ENCODE assay signal across 13 cellular contexts in the genomic region with DNA sequence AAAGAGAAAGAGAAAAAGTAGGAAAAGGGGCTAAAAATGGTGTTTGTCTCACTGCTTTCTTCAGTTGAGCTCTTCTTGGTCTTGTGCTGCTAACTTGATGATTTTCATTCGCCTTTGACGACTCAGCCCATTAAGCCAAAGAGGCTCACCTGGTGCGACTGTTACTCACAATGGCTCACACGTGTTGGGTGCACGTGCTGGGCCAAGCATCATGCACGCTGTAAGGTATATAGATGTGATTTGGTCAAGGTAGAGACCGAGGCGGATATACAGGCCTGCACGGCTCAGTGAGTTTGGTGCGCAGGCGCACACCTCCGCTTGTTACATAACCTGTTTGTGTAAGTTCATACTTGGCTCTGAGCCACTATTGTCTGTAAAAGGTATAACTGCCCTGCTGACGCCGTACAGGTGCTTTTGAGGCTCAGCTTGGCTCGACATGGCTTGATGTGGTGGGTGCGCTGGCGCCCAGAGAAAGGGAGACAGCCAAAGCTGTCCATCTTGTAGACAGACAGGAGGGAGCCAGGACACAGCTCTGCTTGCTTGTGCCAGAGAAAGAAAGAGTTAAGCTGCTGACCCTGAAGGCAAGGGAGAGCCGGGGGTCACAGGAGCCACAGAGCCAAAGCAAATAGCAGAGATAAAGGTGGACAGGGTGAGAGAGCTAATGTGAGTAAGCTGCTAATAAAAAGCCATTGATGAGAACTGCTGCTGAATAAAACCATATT. TPM values are rescaled to one million over a fixed set of nuclear protein-coding genes. Genes with fewer than 3 reads are reported as not detected.
DNase-seq lines count a peak whose midpoint lies in the region; ATAC-seq and TF ChIP-seq lines count a peak whose summit lies in the region.
"Had no signal": no experiment of that assay in that cellular context is flagged by ENCODE, and none has a peak within 500 bp of the region (broad histone marks: within the 10 kb centered on the region; RNA-seq: fewer than 3 reads in every experiment).

No MANE protein-coding gene starts in this region.

- no peak for DNase-seq in H9
- DNase-seq in T-helper 17 cell, result no peak
- DNase-seq in endodermal cell, result peak; percentile 24
- DNase-seq in NCI-H2227 (lab: John Stamatoyannopoulos, UW; ENCODE audit: unreplicated experiment), result no peak
- DNase-seq in mesenteric fat pad (ENCODE audit: low spot score), result no peak
- DNase-seq in naive thymus-derived CD4-positive, alpha-beta T cell, result no peak
- DNase-seq: Caco-2; CD8-positive, alpha-beta T cell; DND-41; GDM1 had no signal

- no peak overlapping the region for H2AFZ ChIP-seq in H9 (ENCODE audit: low read length)

- no peak overlapping the region for H3T11ph ChIP-seq in H9 (ENCODE audit: low read length)

- ATAC-seq in T-helper 17 cell (no peak), HG02884 (IDR thresholded peaks at IDR 0.05; ENCODE audit: unreplicated experiment) (no peak)
- ATAC-seq in stimulated activated memory B cell treated with anti-CD40 and anti-IgM and Interleukin-4, amounts not matched to agents 10 μg/mL and 1 μg/mL and 100 μg/mL, for 72 hours, result no peak
- ATAC-seq in naive thymus-derived CD4-positive, alpha-beta T cell, result no peak
- ATAC-seq: CD8-positive, alpha-beta T cell had no signal

- H3K9me3 ChIP-seq in H9 (ENCODE audit: control insufficient read depth, low read depth, low read length) (no peaks in the 10 kb centered on the region), T-helper 17 cell (ENCODE audit: control insufficient read depth, low read length, poor library complexity, severe bottlenecking) (no peaks in the 10 kb centered on the region), endodermal cell (ENCODE audit: control insufficient read depth, low read length) (no peaks in the 10 kb centered on the region)
- H3K9me3 ChIP-seq in naive thymus-derived CD4-positive, alpha-beta T cell (ENCODE audit: control insufficient read depth in 2 of 3, low read length in 3 of 3), result no peaks in the 10 kb centered on the region
- H3K9me3 ChIP-seq: Caco-2 had no signal

- no peak overlapping the region for H3K4me2 ChIP-seq in H9 (ENCODE audit: insufficient read depth, insufficient read length, low read length)

- no peak overlapping the region for H3K56ac ChIP-seq in H9 (ENCODE audit: insufficient read length, low read depth, low read length)

- H3K9ac ChIP-seq in H9 (ENCODE audit: extremely low read depth, insufficient read length, low read length) (no peak overlapping the region), endodermal cell (ENCODE audit: extremely low read depth, low read length, poor library complexity, severe bottlenecking) (no peak overlapping the region)

- H3K27me3 ChIP-seq in H9 (ENCODE audit: insufficient read depth, low read length) (no peaks in the 10 kb centered on the region; the same call in 1 of the 2 replicates), endodermal cell (ENCODE audit: control insufficient read depth, insufficient read depth, low read length, poor library complexity, severe bottlenecking) (no peaks in the 10 kb centered on the region)
- no peaks in the 10 kb centered on the region for H3K27me3 ChIP-seq in naive thymus-derived CD4-positive, alpha-beta T cell (ENCODE audit: control insufficient read depth in 2 of 2, insufficient read depth in 2 of 2, low read length in 2 of 2)

- no peak overlapping the region for H2BK120ac ChIP-seq in H9 (ENCODE audit: low read depth, low read length, poor library complexity, severe bottlenecking)

- H3K4me3 Mint-ChIP-seq in H9 (no peak overlapping the region; a peak in 1 of 5 replicates), T-helper 17 cell (no peak overlapping the region), endodermal cell (no peak overlapping the region)
- H3K4me3 Mint-ChIP-seq in stimulated activated memory B cell treated with anti-CD40 and anti-IgM and Interleukin-4, amounts not matched to agents 10 μg/mL and 1 μg/mL and 100 μg/mL, for 72 hours, result no peak overlapping the region
- H3K4me3 Mint-ChIP-seq in naive thymus-derived CD4-positive, alpha-beta T cell, result no peak overlapping the region
- H3K4me3 Mint-ChIP-seq: CD14-positive monocyte; CD8-positive, alpha-beta T cell had no signal

- intact Hi-C loops in naive thymus-derived CD4-positive, alpha-beta T cell (cut with micrococcal nuclease), result no loop called here

- H3K4me1 Mint-ChIP-seq in H9, result peaks cover 4 to 7% of the 10 kb centered on the region in 2 experiments
- peaks cover 3% of the 10 kb centered on the region for H3K4me1 Mint-ChIP-seq in T-helper 17 cell
- peaks cover 11% of the 10 kb centered on the region for H3K4me1 Mint-ChIP-seq in endodermal cell
- H3K4me1 Mint-ChIP-seq in stimulated activated memory B cell treated with anti-CD40 and anti-IgM and Interleukin-4, amounts not matched to agents 10 μg/mL and 1 μg/mL and 100 μg/mL, for 72 hours, result peaks cover 20% of the 10 kb centered on the region
- H3K4me1 Mint-ChIP-seq in naive thymus-derived CD4-positive, alpha-beta T cell, result peaks cover 0 to 3% (median 0%) of the 10 kb centered on the region in 7 donors

- H3K14ac ChIP-seq in H9 (ENCODE audit: insufficient read depth, low read length), result no peak overlapping the region

- no peak overlapping the region for H4K5ac ChIP-seq in H9 (ENCODE audit: insufficient read length, low read depth, low read length)

- no peaks in the 10 kb centered on the region for H3K23me2 ChIP-seq in H9 (ENCODE audit: insufficient read length, low read depth, low read length, poor library complexity, severe bottlenecking)

- H3K27ac Mint-ChIP-seq in H9 (peak overlapping the region in 2 of 3 experiments; percentile 11 to 81; a peak in 2 of 7 replicates), T-helper 17 cell (peak overlapping the region; percentile 34), endodermal cell (no peak overlapping the region)
- peak overlapping the region; percentile 10 for H3K27ac Mint-ChIP-seq in stimulated activated memory B cell treated with anti-CD40 and anti-IgM and Interleukin-4, amounts not matched to agents 10 μg/mL and 1 μg/mL and 100 μg/mL, for 72 hours
- H3K27ac Mint-ChIP-seq in naive thymus-derived CD4-positive, alpha-beta T cell, result no peak overlapping the region
- H3K27ac Mint-ChIP-seq: CD8-positive, alpha-beta T cell had no signal

- no peak overlapping the region for H2BK5ac ChIP-seq in H9 (ENCODE audit: insufficient read length, low read length)

- no peak overlapping the region for H4K91ac ChIP-seq in H9 (ENCODE audit: insufficient read length, low read depth, low read length)

- H3K79me2 ChIP-seq in H9 (ENCODE audit: insufficient read depth, low read length), result no peaks in the 10 kb centered on the region

- H3K4me1 ChIP-seq in H9 (ENCODE audit: insufficient read depth, low read length), result no peaks in the 10 kb centered on the region
- H3K4me1 ChIP-seq in endodermal cell (ENCODE audit: control insufficient read depth, insufficient read depth, low read length), result peaks cover 3% of the 10 kb centered on the region
- H3K4me1 ChIP-seq in naive thymus-derived CD4-positive, alpha-beta T cell (ENCODE audit: control insufficient read depth in 2 of 2, insufficient read depth in 2 of 2, low read length in 2 of 2), result no peaks in the 10 kb centered on the region

- no peak overlapping the region for H3K23ac ChIP-seq in H9 (ENCODE audit: insufficient read length, low read depth, low read length)

- TF ChIP-seq CTCF in H9 (conservative IDR thresholded peaks at IDR 0.05) (no peak), endodermal cell (conservative IDR thresholded peaks at IDR 0.05) (no peak)

- no peaks in the 10 kb centered on the region for H4K20me1 ChIP-seq in H9 (ENCODE audit: control insufficient read depth, insufficient read depth, insufficient read length)

- H2BK15ac ChIP-seq in H9 (ENCODE audit: low read depth, low read length), result no peak overlapping the region

- no peaks in the 10 kb centered on the region for H3K79me1 ChIP-seq in H9 (ENCODE audit: insufficient read depth, low read depth, low read length, poor library complexity, severe bottlenecking)

- POLR2A ChIA-PET in naive thymus-derived CD4-positive, alpha-beta T cell (lab: Charles Lee), result interaction anchor here (0.6 kb wide), 1 partner anchor 178 kb away, joined by 3 read pairs; no protein-coding TSS in a partner anchor

- no peak overlapping the region for H3K4ac ChIP-seq in H9 (ENCODE audit: low read depth, low read length)

- H3K27ac ChIP-seq in H9 (ENCODE audit: insufficient read length, low read depth, low read length), result no peak overlapping the region
- H3K27ac ChIP-seq in endodermal cell (ENCODE audit: low read depth, low read length), result no peak overlapping the region
- H3K27ac ChIP-seq in naive thymus-derived CD4-positive, alpha-beta T cell (ENCODE audit: low read depth, low read length), result no peak overlapping the region

- H4K8ac ChIP-seq in H9 (replicated peaks; ENCODE audit: insufficient read length, low read depth, low read length), result no peak overlapping the region

- no peaks in the 10 kb centered on the region for H3K36me3 ChIP-seq in endodermal cell (ENCODE audit: control insufficient read depth, insufficient read depth, low read length)
- no peaks in the 10 kb centered on the region for H3K36me3 ChIP-seq in naive thymus-derived CD4-positive, alpha-beta T cell (ENCODE audit: control insufficient read depth in 2 of 3, insufficient read depth in 3 of 3, low read length in 3 of 3)

- H3K18ac ChIP-seq in H9 (ENCODE audit: insufficient read length, low read depth, low read length), result no peak overlapping the region

- H2BK20ac ChIP-seq in H9 (ENCODE audit: low read depth, low read length, poor library complexity, severe bottlenecking), result no peak overlapping the region

- no peak overlapping the region for H3K4me3 ChIP-seq in endodermal cell (ENCODE audit: low read length)
- H3K4me3 ChIP-seq in naive thymus-derived CD4-positive, alpha-beta T cell (ENCODE audit: low read length), result no peak overlapping the region

- H2AK5ac ChIP-seq in H9 (ENCODE audit: insufficient read length, low read length), result no peak overlapping the region

- H3K36me3 Mint-ChIP-seq in H9 (ENCODE audit: insufficient read depth in 1 of 3, low read depth in 3 of 3), result no peaks in the 10 kb centered on the region; a peak in 1 of 7 replicates
- peaks cover 3% of the 10 kb centered on the region for H3K36me3 Mint-ChIP-seq in T-helper 17 cell (ENCODE audit: low read depth)
- no peaks in the 10 kb centered on the region for H3K36me3 Mint-ChIP-seq in endodermal cell (ENCODE audit: low read depth)
- no peaks in the 10 kb centered on the region for H3K36me3 Mint-ChIP-seq in stimulated activated memory B cell treated with anti-CD40 and anti-IgM and Interleukin-4, amounts not matched to agents 10 μg/mL and 1 μg/mL and 100 μg/mL, for 72 hours
- peaks cover 0 to 3% (median 0%) of the 10 kb centered on the region in 5 donors for H3K36me3 Mint-ChIP-seq in naive thymus-derived CD4-positive, alpha-beta T cell
- H3K36me3 Mint-ChIP-seq: CD14-positive monocyte; CD8-positive, alpha-beta T cell had no signal

- no peaks in the 10 kb centered on the region for H3K27me3 Mint-ChIP-seq in H9 (ENCODE audit: low read depth)
- H3K27me3 Mint-ChIP-seq in T-helper 17 cell, result peaks cover 19% of the 10 kb centered on the region
- no peaks in the 10 kb centered on the region for H3K27me3 Mint-ChIP-seq in endodermal cell (ENCODE audit: insufficient read depth)
- H3K27me3 Mint-ChIP-seq in stimulated activated memory B cell treated with anti-CD40 and anti-IgM and Interleukin-4, amounts not matched to agents 10 μg/mL and 1 μg/mL and 100 μg/mL, for 72 hours, result no peaks in the 10 kb centered on the region
- peaks cover 0 to 11% (median 4%) of the 10 kb centered on the region in 5 donors for H3K27me3 Mint-ChIP-seq in naive thymus-derived CD4-positive, alpha-beta T cell

- H2BK12ac ChIP-seq in H9 (ENCODE audit: insufficient read length, low read depth, low read length), result no peak overlapping the region

- H3K9me3 Mint-ChIP-seq in H9 (no peaks in the 10 kb centered on the region), endodermal cell (no peaks in the 10 kb centered on the region)
- no peaks in the 10 kb centered on the region for H3K9me3 Mint-ChIP-seq in stimulated activated memory B cell treated with anti-CD40 and anti-IgM and Interleukin-4, amounts not matched to agents 10 μg/mL and 1 μg/mL and 100 μg/mL, for 72 hours
- H3K9me3 Mint-ChIP-seq in naive thymus-derived CD4-positive, alpha-beta T cell, result no peaks in the 10 kb centered on the region
- H3K9me3 Mint-ChIP-seq: CD8-positive, alpha-beta T cell had no signal

- CTCF ChIA-PET in naive thymus-derived CD4-positive, alpha-beta T cell (lab: Charles Lee), result interaction anchor here (0.6 to 0.7 kb wide), 2 partner anchors 543 to 1151 kb away, joined by 3 to 4 read pairs; no protein-coding TSS in a partner anchor

- no CpG with 5 or more reads among the region's 18 CpGs for WGBS in H9 (ENCODE audit: extremely low coverage, insufficient read length, low lambda C conversion rate)
- WGBS in endodermal cell (ENCODE audit: insufficient coverage in 1 of 2, insufficient read length in 1 of 2), 2 experiments, result 78 to 86% methylated on average over 11 to 18 of the region's 18 CpGs

RNA-seq across cellular contexts. Expression of a gene that starts 33.6 kb away (rescaled TPM):
- total RNA-seq in H9 (2021) (9.2 and 11.4 TPM in 2 replicates), T-helper 17 cell (1 to 10 TPM; 3.2 to 4.0 TPM), endodermal cell (10 to 100 TPM; 12.5 to 13.0 TPM), mesenteric fat pad (4.8 TPM)
- 9.0 TPM for polyA plus RNA-seq in endodermal cell (2013, experiment 1 of 2)
- polyA plus RNA-seq in endodermal cell (2013, experiment 2 of 2), result 9.4 TPM
- total RNA-seq in naive thymus-derived CD4-positive, alpha-beta T cell, result 1 to 10 TPM; 4.6 to 9.8 (median 7.2) TPM
- 1 to 10 TPM; 6.2 to 7.0 TPM for polyA plus RNA-seq in naive thymus-derived CD4-positive, alpha-beta T cell

RNA-seq across cellular contexts. Expression of a gene that starts 33.9 kb away (rescaled TPM):
- total RNA-seq in H9 (2021) (50.8 and 52.2 TPM in 2 replicates), T-helper 17 cell (10 to 100 TPM; 51.6 to 69.0 TPM), endodermal cell (10 to 100 TPM; 61.1 to 71.6 TPM), mesenteric fat pad (80.4 TPM)
- polyA plus RNA-seq in endodermal cell (2013, experiment 1 of 2), result 43.3 TPM
- polyA plus RNA-seq in endodermal cell (2013, experiment 2 of 2), result 42.8 TPM
- 100 to 1,000 TPM in 2 of 5 experiments, 10 to 100 TPM in 3; 64.8 to 105 (median 78.6) TPM for total RNA-seq in naive thymus-derived CD4-positive, alpha-beta T cell
- polyA plus RNA-seq in naive thymus-derived CD4-positive, alpha-beta T cell, result 10 to 100 TPM; 59.9 to 96.4 TPM

RNA-seq across cellular contexts. Expression of a gene that starts 42.9 kb away (rescaled TPM):
- total RNA-seq in H9 (2021) (351 and 355 TPM in 2 replicates), T-helper 17 cell (100 to 1,000 TPM in 1 of 2 donors, 10 to 100 TPM in 1; 95.5 to 109 TPM), endodermal cell (100 to 1,000 TPM; 299 to 337 TPM), mesenteric fat pad (179 TPM)
- 320 TPM for polyA plus RNA-seq in endodermal cell (2013, experiment 1 of 2)
- polyA plus RNA-seq in endodermal cell (2013, experiment 2 of 2), result 310 TPM
- total RNA-seq in naive thymus-derived CD4-positive, alpha-beta T cell, result 100 to 1,000 TPM in 4 of 5 experiments, 10 to 100 TPM in 1; 85.3 to 236 (median 121) TPM
- 100 to 1,000 TPM; 144 to 186 TPM for polyA plus RNA-seq in naive thymus-derived CD4-positive, alpha-beta T cell

Comparison
In these comparisons a context has a peak if more than half of its experiments do, and no peak if none do; other contexts are left out.
1. H3K27ac Mint-ChIP-seq: peak in H9 (2 of 3), T-helper 17 cell (single experiment) and stimulated activated memory B cell treated with anti-CD40 and anti-IgM and Interleukin-4, amounts not matched to agents 10 μg/mL and 1 μg/mL and 100 μg/mL, for 72 hours (single experiment); none in endodermal cell (single experiment) and naive thymus-derived CD4-positive, alpha-beta T cell (0 of 9).